Comparison of ENCODE assay signal across 1 cellular context in the genomic region with DNA sequence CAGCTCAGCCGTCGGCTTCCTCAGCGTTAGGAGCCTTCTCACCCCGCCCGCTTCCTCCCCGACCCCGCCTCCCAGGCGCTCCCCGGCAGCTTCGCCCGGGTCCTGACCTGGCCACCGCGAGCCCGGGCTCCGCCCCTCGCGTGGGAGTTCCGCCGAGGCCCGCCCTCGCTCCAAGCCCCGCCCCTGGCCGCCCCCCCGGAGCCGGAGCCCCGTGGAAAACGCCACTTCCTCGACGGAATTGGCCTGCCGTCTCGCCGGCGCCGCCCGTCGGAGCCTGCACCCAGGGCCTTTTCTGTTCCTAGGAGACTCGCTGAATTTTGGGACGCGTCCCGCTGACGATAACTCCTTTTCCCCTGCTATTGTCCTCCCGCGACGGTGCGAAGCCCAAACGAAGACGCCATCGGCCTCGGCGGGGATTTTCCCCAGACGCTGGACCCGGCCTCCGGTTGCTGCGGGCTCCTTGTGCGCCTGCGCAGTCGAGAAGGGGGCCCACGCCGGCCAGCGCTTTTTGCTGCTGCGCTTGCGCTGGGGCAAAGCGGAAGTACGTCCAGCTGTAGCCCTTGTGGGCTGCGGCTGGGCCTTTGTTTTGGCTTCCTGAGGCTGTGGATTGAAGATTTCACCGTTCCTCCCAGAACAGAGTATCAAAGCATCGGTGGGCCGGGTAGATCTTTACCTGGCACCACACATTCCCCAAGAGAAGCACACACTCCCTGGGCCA.
TF ChIP-seq lines count a peak whose summit lies in the region.

No MANE protein-coding gene starts in this region.

TF ChIP-seq in HepG2, 621 proteins besides CTCF, POLR2A, EP300 and RAD21 (continued from another document and continues in another):
- TF ChIP-seq BCL6 (CRISPR knock-in tag; IDR thresholded peaks at IDR 0.05) (peak; percentile 22; the same call in 1 of the 2 replicates), ZNF704 (CRISPR knock-in tag; IDR thresholded peaks at IDR 0.05; ENCODE audit: borderline replicate concordance) (0 out of 2 replicates have a peak, but pooled peaks have one; percentile 61), NR2F6 (IDR thresholded peaks at IDR 0.05) (0 out of 2 replicates have a peak, but pooled peaks have one; percentile 11), NR2F6 (CRISPR knock-in tag; IDR thresholded peaks at IDR 0.05) (no peak; the same call in 1 of the 2 replicates), KLF9 (CRISPR knock-in tag; IDR thresholded peaks at IDR 0.05; ENCODE audit: low read depth) (peak; percentile 77; the same call in 1 of the 2 replicates), KLF6 (CRISPR knock-in tag; IDR thresholded peaks at IDR 0.05) (peak; percentile 61; the same call in 1 of the 2 replicates), KLF13 (CRISPR knock-in tag; IDR thresholded peaks at IDR 0.05) (no peak), KDM5B (CRISPR knock-in tag; IDR thresholded peaks at IDR 0.05; ENCODE audit: borderline replicate concordance) (peak; percentile 50), FIP1L1 (IDR thresholded peaks at IDR 0.05; ENCODE audit: borderline replicate concordance, insufficient read depth, low read depth, low read length) (peak; percentile 59; the same call in 1 of the 2 replicates), ZNF354B (CRISPR knock-in tag; IDR thresholded peaks at IDR 0.05) (no peak), BATF2 (CRISPR knock-in tag; IDR thresholded peaks at IDR 0.05) (no peak; the same call in 1 of the 2 replicates), ZSCAN12 (CRISPR knock-in tag; IDR thresholded peaks at IDR 0.05) (peak; percentile 76; the same call in 1 of the 2 replicates), KDM2A (CRISPR knock-in tag; IDR thresholded peaks at IDR 0.05; ENCODE audit: borderline replicate concordance, low read depth) (peak; percentile 96), ZNF367 (CRISPR knock-in tag; IDR thresholded peaks at IDR 0.05; ENCODE audit: borderline replicate concordance) (0 out of 2 replicates have a peak, but pooled peaks have one; percentile 56), KLF15 (CRISPR knock-in tag; IDR thresholded peaks at IDR 0.05; ENCODE audit: borderline replicate concordance) (peak; percentile 58; the same call in 1 of the 2 replicates), PCBP1 (IDR thresholded peaks at IDR 0.05; ENCODE audit: borderline replicate concordance, low read depth, low read length) (0 out of 2 replicates have a peak, but pooled peaks have one; percentile 7), ATM (IDR thresholded peaks at IDR 0.05; ENCODE audit: borderline replicate concordance) (no peak), BORCS8-MEF2B (CRISPR knock-in tag; IDR thresholded peaks at IDR 0.05) (peak; percentile 70; the same call in 1 of the 2 replicates), MIER3 (CRISPR knock-in tag; IDR thresholded peaks at IDR 0.05; ENCODE audit: borderline replicate concordance) (no peak), ZNF879 (CRISPR knock-in tag; IDR thresholded peaks at IDR 0.05) (0 out of 2 replicates have a peak, but pooled peaks have one; percentile 1), BRCA1 (CRISPR knock-in tag; IDR thresholded peaks at IDR 0.05) (no peak; the same call in 1 of the 2 replicates), HBP1 (CRISPR knock-in tag; IDR thresholded peaks at IDR 0.05; ENCODE audit: low read depth) (peak; percentile 49; the same call in 1 of the 2 replicates), YEATS2 (CRISPR knock-in tag; IDR thresholded peaks at IDR 0.05; ENCODE audit: borderline replicate concordance) (peak; percentile 66; the same call in 1 of the 2 replicates), ZNF772 (CRISPR knock-in tag; IDR thresholded peaks at IDR 0.05) (peak; percentile 82; the same call in 1 of the 2 replicates), ZNF414 (CRISPR knock-in tag; IDR thresholded peaks at IDR 0.05) (peak; percentile 64; the same call in 1 of the 2 replicates), SRSF9 (IDR thresholded peaks at IDR 0.05; ENCODE audit: borderline replicate concordance, insufficient read depth, low read depth, low read length, poor library complexity, severe bottlenecking) (no peak), ATRX (CRISPR knock-in tag; IDR thresholded peaks at IDR 0.05; ENCODE audit: borderline replicate concordance) (no peak), ZNF451 (CRISPR knock-in tag; IDR thresholded peaks at IDR 0.05) (no peak), ETS1 (CRISPR knock-in tag; IDR thresholded peaks at IDR 0.05) (no peak), NKX3-1 (CRISPR knock-in tag; IDR thresholded peaks at IDR 0.05) (peak; percentile 77; the same call in 1 of the 2 replicates), ZEB1 (IDR thresholded peaks at IDR 0.05; ENCODE audit: insufficient replicate concordance, low read depth) (no peak), IRF1 (CRISPR knock-in tag; IDR thresholded peaks at IDR 0.05; ENCODE audit: low read depth) (no peak), ZFP36L2 (CRISPR knock-in tag; IDR thresholded peaks at IDR 0.05) (no peak), ZNF235 (CRISPR knock-in tag; IDR thresholded peaks at IDR 0.05; ENCODE audit: borderline replicate concordance) (0 out of 2 replicates have a peak, but pooled peaks have one; percentile 43), NFIC (IDR thresholded peaks at IDR 0.05; ENCODE audit: low read length) (no peak), FOXP1 (IDR thresholded peaks at IDR 0.05) (no peak), FOXP1 (CRISPR knock-in tag; IDR thresholded peaks at IDR 0.05) (no peak)
- TF ChIP-seq, protein P1, sequence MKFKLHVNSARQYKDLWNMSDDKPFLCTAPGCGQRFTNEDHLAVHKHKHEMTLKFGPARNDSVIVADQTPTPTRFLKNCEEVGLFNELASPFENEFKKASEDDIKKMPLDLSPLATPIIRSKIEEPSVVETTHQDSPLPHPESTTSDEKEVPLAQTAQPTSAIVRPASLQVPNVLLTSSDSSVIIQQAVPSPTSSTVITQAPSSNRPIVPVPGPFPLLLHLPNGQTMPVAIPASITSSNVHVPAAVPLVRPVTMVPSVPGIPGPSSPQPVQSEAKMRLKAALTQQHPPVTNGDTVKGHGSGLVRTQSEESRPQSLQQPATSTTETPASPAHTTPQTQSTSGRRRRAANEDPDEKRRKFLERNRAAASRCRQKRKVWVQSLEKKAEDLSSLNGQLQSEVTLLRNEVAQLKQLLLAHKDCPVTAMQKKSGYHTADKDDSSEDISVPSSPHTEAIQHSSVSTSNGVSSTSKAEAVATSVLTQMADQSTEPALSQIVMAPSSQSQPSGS (CRISPR knock-in tag; IDR thresholded peaks at IDR 0.05), result no peak; the same call in 1 of the 2 replicates
- TF ChIP-seq, protein P2, sequence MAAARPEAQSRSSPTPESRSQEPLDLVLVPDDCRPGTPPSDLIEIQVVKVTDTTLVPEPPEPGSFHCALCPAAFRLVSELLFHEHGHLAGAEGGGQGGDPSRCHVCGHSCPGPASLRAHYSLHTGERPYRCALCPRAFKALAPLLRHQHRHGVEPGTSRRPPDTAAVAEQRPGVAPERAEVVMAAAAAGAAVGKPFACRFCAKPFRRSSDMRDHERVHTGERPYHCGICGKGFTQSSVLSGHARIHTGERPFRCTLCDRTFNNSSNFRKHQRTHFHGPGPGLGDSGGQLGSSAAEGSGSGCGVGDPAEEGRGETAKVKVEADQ (CRISPR knock-in tag; IDR thresholded peaks at IDR 0.05; ENCODE audit: borderline replicate concordance), result no peak
- TF ChIP-seq, protein P3, sequence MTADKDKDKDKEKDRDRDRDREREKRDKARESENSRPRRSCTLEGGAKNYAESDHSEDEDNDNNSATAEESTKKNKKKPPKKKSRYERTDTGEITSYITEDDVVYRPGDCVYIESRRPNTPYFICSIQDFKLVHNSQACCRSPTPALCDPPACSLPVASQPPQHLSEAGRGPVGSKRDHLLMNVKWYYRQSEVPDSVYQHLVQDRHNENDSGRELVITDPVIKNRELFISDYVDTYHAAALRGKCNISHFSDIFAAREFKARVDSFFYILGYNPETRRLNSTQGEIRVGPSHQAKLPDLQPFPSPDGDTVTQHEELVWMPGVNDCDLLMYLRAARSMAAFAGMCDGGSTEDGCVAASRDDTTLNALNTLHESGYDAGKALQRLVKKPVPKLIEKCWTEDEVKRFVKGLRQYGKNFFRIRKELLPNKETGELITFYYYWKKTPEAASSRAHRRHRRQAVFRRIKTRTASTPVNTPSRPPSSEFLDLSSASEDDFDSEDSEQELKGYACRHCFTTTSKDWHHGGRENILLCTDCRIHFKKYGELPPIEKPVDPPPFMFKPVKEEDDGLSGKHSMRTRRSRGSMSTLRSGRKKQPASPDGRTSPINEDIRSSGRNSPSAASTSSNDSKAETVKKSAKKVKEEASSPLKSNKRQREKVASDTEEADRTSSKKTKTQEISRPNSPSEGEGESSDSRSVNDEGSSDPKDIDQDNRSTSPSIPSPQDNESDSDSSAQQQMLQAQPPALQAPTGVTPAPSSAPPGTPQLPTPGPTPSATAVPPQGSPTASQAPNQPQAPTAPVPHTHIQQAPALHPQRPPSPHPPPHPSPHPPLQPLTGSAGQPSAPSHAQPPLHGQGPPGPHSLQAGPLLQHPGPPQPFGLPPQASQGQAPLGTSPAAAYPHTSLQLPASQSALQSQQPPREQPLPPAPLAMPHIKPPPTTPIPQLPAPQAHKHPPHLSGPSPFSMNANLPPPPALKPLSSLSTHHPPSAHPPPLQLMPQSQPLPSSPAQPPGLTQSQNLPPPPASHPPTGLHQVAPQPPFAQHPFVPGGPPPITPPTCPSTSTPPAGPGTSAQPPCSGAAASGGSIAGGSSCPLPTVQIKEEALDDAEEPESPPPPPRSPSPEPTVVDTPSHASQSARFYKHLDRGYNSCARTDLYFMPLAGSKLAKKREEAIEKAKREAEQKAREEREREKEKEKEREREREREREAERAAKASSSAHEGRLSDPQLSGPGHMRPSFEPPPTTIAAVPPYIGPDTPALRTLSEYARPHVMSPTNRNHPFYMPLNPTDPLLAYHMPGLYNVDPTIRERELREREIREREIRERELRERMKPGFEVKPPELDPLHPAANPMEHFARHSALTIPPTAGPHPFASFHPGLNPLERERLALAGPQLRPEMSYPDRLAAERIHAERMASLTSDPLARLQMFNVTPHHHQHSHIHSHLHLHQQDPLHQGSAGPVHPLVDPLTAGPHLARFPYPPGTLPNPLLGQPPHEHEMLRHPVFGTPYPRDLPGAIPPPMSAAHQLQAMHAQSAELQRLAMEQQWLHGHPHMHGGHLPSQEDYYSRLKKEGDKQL (CRISPR knock-in tag; IDR thresholded peaks at IDR 0.05; ENCODE audit: low read depth), result no peak
- TF ChIP-seq, protein P4, sequence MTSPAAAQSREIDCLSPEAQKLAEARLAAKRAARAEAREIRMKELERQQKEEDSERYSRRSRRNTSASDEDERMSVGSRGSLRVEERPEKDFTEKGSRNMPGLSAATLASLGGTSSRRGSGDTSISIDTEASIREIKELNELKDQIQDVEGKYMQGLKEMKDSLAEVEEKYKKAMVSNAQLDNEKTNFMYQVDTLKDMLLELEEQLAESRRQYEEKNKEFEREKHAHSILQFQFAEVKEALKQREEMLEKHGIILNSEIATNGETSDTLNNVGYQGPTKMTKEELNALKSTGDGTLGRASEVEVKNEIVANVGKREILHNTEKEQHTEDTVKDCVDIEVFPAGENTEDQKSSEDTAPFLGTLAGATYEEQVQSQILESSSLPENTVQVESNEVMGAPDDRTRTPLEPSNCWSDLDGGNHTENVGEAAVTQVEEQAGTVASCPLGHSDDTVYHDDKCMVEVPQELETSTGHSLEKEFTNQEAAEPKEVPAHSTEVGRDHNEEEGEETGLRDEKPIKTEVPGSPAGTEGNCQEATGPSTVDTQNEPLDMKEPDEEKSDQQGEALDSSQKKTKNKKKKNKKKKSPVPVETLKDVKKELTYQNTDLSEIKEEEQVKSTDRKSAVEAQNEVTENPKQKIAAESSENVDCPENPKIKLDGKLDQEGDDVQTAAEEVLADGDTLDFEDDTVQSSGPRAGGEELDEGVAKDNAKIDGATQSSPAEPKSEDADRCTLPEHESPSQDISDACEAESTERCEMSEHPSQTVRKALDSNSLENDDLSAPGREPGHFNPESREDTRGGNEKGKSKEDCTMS (CRISPR knock-in tag; conservative IDR thresholded peaks at IDR 0.05), result no peak
